Comparison of ENCODE assay signal across 18 cellular contexts in genomic region chr21:33898546-33898945, GRCh38.
"Had no signal": no experiment of that assay in that cellular context is flagged by ENCODE, and none has a peak within 500 bp of the region (broad histone marks: within the 10 kb centered on the region; RNA-seq: fewer than 3 reads in every experiment).

No MANE protein-coding gene starts in this region.

- H3K4me3 Mint-ChIP-seq: activated CD4-positive, alpha-beta memory T cell treated with anti-CD3 and anti-CD28 coated beads for 36 hours; activated CD4-positive, alpha-beta T cell treated with anti-CD3 and anti-CD28 coated beads for 36 hours; activated CD8-positive, alpha-beta memory T cell treated with anti-CD3 and anti-CD28 coated beads, Interleukin-2, amount 10 ng/mL, durations not matched to agents 7 days and 5 days; activated naive CD4-positive, alpha-beta T cell treated with anti-CD3 and anti-CD28 coated beads, Interleukin-2, amount 10 ng/mL, durations not matched to agents 7 days and 5 days; naive B cell had no signal

- H3K27ac ChIP-seq: gastrocnemius medialis, heart right ventricle, lower lobe of right lung, suprapubic skin had no signal

- H3K4me3 ChIP-seq: gastrocnemius medialis, heart right ventricle, lower lobe of right lung, right atrium auricular region, suprapubic skin had no signal

- H3K9me3 Mint-ChIP-seq: activated CD4-positive, alpha-beta memory T cell treated with anti-CD3 and anti-CD28 coated beads for 36 hours; activated naive CD4-positive, alpha-beta T cell treated with anti-CD3 and anti-CD28 coated beads, Interleukin-2, amount 10 ng/mL, durations not matched to agents 7 days and 5 days; activated T-helper 2 cell treated with anti-CD3 and anti-CD28 coated beads, Interferon-gamma antibody, Interleukin-2, Interleukin-4, amounts not matched to agents 10 μg/mL and 5 μg/mL and 100 μg/mL, durations not matched to agents 14 hours and 24 hours and 36 hours; naive B cell had no signal

- H3K9me3 ChIP-seq: gastrocnemius medialis, heart right ventricle, lower lobe of right lung, right atrium auricular region, suprapubic skin had no signal

- H3K27ac Mint-ChIP-seq: activated CD4-positive, alpha-beta memory T cell treated with anti-CD3 and anti-CD28 coated beads for 36 hours; activated CD4-positive, alpha-beta T cell treated with anti-CD3 and anti-CD28 coated beads for 36 hours; activated CD8-positive, alpha-beta memory T cell treated with anti-CD3 and anti-CD28 coated beads, Interleukin-2, amount 10 ng/mL, durations not matched to agents 7 days and 5 days; activated naive CD4-positive, alpha-beta T cell treated with anti-CD3 and anti-CD28 coated beads, Interleukin-2, amount 10 ng/mL, durations not matched to agents 7 days and 5 days; activated T-helper 2 cell treated with anti-CD3 and anti-CD28 coated beads, Interferon-gamma antibody, Interleukin-2, Interleukin-4, amounts not matched to agents 10 μg/mL and 5 μg/mL and 100 μg/mL, durations not matched to agents 14 hours and 24 hours and 36 hours; naive B cell had no signal

- H3K27me3 ChIP-seq: gastrocnemius medialis, heart right ventricle, right atrium auricular region, suprapubic skin had no signal

- DNase-seq: activated CD4-positive, alpha-beta memory T cell treated with anti-CD3 and anti-CD28 coated beads for 36 hours; activated CD4-positive, alpha-beta T cell treated with anti-CD3 and anti-CD28 coated beads for 36 hours; activated CD8-positive, alpha-beta memory T cell treated with anti-CD3 and anti-CD28 coated beads, Interleukin-2, amount 10 ng/mL, durations not matched to agents 7 days and 5 days; activated naive CD4-positive, alpha-beta T cell treated with anti-CD3 and anti-CD28 coated beads, Interleukin-2, amount 10 ng/mL, durations not matched to agents 7 days and 5 days; activated T-cell treated with anti-CD3 and anti-CD28 coated beads, Interleukin-2, amount 50 U/mL, for 1 hour; gastrocnemius medialis; heart right ventricle; left colon; lower lobe of right lung; naive B cell; small intestine; stimulated activated CD4-positive, alpha-beta T cell treated with anti-CD3 and anti-CD28 coated beads, Interleukin-4, amount 100 ng/mL, for 24 hours; stimulated activated CD8-positive, alpha-beta memory T cell treated with anti-CD3 and anti-CD28 coated beads, Interleukin-4, amount 100 ng/mL, for 48 hours; stimulated activated naive CD8-positive, alpha-beta T cell treated with anti-CD3 and anti-CD28 coated beads, Interleukin-15, Interleukin-2, amounts not matched to agents 100 U/mL and 50 U/mL, for 24 hours; T-helper 2 cell had no signal

- ATAC-seq: activated CD4-positive, alpha-beta T cell treated with anti-CD3 and anti-CD28 coated beads for 36 hours; activated CD8-positive, alpha-beta memory T cell treated with anti-CD3 and anti-CD28 coated beads, Interleukin-2, amount 10 ng/mL, durations not matched to agents 7 days and 5 days; gastrocnemius medialis; heart right ventricle; left colon; lower lobe of right lung; stimulated activated naive CD8-positive, alpha-beta T cell treated with anti-CD3 and anti-CD28 coated beads, Interleukin-15, Interleukin-2, amounts not matched to agents 100 U/mL and 50 U/mL, for 24 hours had no signal
